Comparison of ENCODE assay signal across 8 cellular contexts in genomic region chr13:94362411-94362909, GRCh38.
DNase-seq lines count a peak whose midpoint lies in the region; ATAC-seq and TF ChIP-seq lines count a peak whose summit lies in the region.

No MANE protein-coding gene starts in this region.

- peaks cover 13% of the 10 kb centered on the region for H3K4me1 Mint-ChIP-seq in nephron

- H3K27me3 Mint-ChIP-seq in nephron (ENCODE audit: low read depth) = peaks cover 4% of the 10 kb centered on the region

- H3K9me3 ChIP-seq in OCI-LY7 (ENCODE audit: low read length) (no peaks in the 10 kb centered on the region), esophagus muscularis mucosa (no peaks in the 10 kb centered on the region), stomach (no peaks in the 10 kb centered on the region)

- no peaks in the 10 kb centered on the region for H3K4me1 ChIP-seq in OCI-LY7 (ENCODE audit: insufficient read depth, low read length, poor library complexity, severe bottlenecking)
- peaks cover 0 to 5% (median 0%) of the 10 kb centered on the region in 4 donors for H3K4me1 ChIP-seq in esophagus muscularis mucosa
- H3K4me1 ChIP-seq in stomach = peaks cover 0 to 6% (median 0%) of the 10 kb centered on the region in 4 donors

- peak overlapping the region; percentile 9 to 25 (median 16) for H3K27ac Mint-ChIP-seq in nephron

- POLR2A ChIA-PET in OCI-LY7 (lab: Charles Lee) = no interaction called here

- H3K36me3 ChIP-seq in OCI-LY7 (ENCODE audit: insufficient read depth, low read length) (no peaks in the 10 kb centered on the region), esophagus muscularis mucosa (no peaks in the 10 kb centered on the region), stomach (no peaks in the 10 kb centered on the region)

- H3K27me3 ChIP-seq in esophagus muscularis mucosa = no peaks in the 10 kb centered on the region
- no peaks in the 10 kb centered on the region for H3K27me3 ChIP-seq in stomach

- no peak for TF ChIP-seq POLR2A in esophagus muscularis mucosa (IDR thresholded peaks at IDR 0.05; ENCODE audit: low read depth)
- no peak for TF ChIP-seq POLR2A in stomach (IDR thresholded peaks at IDR 0.05)

- intact Hi-C loops in OCI-LY7 (cut with micrococcal nuclease; ENCODE audit: unreplicated experiment) (no loop called here), esophagus muscularis mucosa (cut with DNase I) (no loop called here), stomach (cut with DNase I; ENCODE audit: low total_unique reads) (no loop called here)

- no peak overlapping the region for H3K27ac ChIP-seq in OCI-LY7 (ENCODE audit: low read depth, low read length, poor library complexity, severe bottlenecking)
- no peak overlapping the region for H3K27ac ChIP-seq in esophagus muscularis mucosa (replicated peaks in 1 of 4)
- H3K27ac ChIP-seq in stomach = no peak overlapping the region

- peak; percentile 82 for DNase-seq in Daoy (ENCODE audit: low read depth)
- DNase-seq in HuH-7.5 (ENCODE audit: low spot score) = peak; percentile 33
- peak; percentile 59 for DNase-seq in OCI-LY7 (ENCODE audit: low spot score)
- DNase-seq in activated T-cell treated with anti-CD3 and anti-CD28 coated beads for 1 hour (ENCODE audit: low read depth) = peak; percentile 36
- DNase-seq in esophagus muscularis mucosa (ENCODE audit: extremely low spot score) = peak; percentile 89
- DNase-seq in stomach = peak; percentile 48

- no peaks in the 10 kb centered on the region for H3K9me3 Mint-ChIP-seq in nephron

- CTCF ChIA-PET in OCI-LY7 (lab: Charles Lee; ENCODE audit: unreplicated experiment) = no interaction called here

- peak; percentile 100 for ATAC-seq in GM21619 (IDR thresholded peaks at IDR 0.05; ENCODE audit: unreplicated experiment)

- peak; percentile 76 for TF ChIP-seq CTCF in OCI-LY7 (conservative IDR thresholded peaks at IDR 0.05; ENCODE audit: low read length)
- peak; percentile 75 to 86 (median 82) for TF ChIP-seq CTCF in esophagus muscularis mucosa (IDR thresholded peaks at IDR 0.05)
- TF ChIP-seq CTCF in nephron (IDR thresholded peaks at IDR 0.05; ENCODE audit: unreplicated experiment in 3 of 3) = peak; percentile 85 to 90 (median 87)
- peak in 5 of 7 experiments; percentile 60 to 89 (median 79) for TF ChIP-seq CTCF in stomach (IDR thresholded peaks at IDR 0.05)

- H3K4me3 Mint-ChIP-seq in nephron = no peak overlapping the region

- no peaks in the 10 kb centered on the region for H3K9me2 ChIP-seq in OCI-LY7 (ENCODE audit: insufficient read depth, low read length)

- peaks cover 4% of the 10 kb centered on the region for H3K36me3 Mint-ChIP-seq in nephron (ENCODE audit: low read depth)

- H2AFZ ChIP-seq in OCI-LY7 (ENCODE audit: low read length) = no peak overlapping the region

- 0% methylated on average over 3 of the region's 4 CpGs for WGBS in esophagus muscularis mucosa
- WGBS in stomach, 5 donors = 0 to 2% (median 1%) methylated on average over 4 of the region's 4 CpGs

- H4K20me1 ChIP-seq in OCI-LY7 (ENCODE audit: insufficient read depth, low read length) = no peaks in the 10 kb centered on the region

- TF ChIP-seq EP300 in esophagus muscularis mucosa (IDR thresholded peaks at IDR 0.05) (no peak), stomach (IDR thresholded peaks at IDR 0.05) (no peak)

- no peaks in the 10 kb centered on the region for H3K79me2 ChIP-seq in OCI-LY7 (ENCODE audit: insufficient read depth, low read depth, low read length)

- BruUV-seq in OCI-LY7 (replicated peaks; lab: Mats Ljungman, UMichigan) = no TSS peak

- no peak overlapping the region for H3K4me2 ChIP-seq in OCI-LY7 (ENCODE audit: low read length)

- no peak overlapping the region for H3K4me3 ChIP-seq in OCI-LY7 (ENCODE audit: low read depth, low read length, poor library complexity, severe bottlenecking)
- H3K4me3 ChIP-seq in esophagus muscularis mucosa = no peak overlapping the region
- H3K4me3 ChIP-seq in stomach = no peak overlapping the region

Comparison
In these comparisons a context has a peak if more than half of its experiments do, and no peak if none do; other contexts are left out.
1. DNase-seq: peak in every context shown above with its lines; median percentile 89 in esophagus muscularis mucosa; 82 in Daoy; 59 in OCI-LY7; 48 in stomach; 36 in activated T-cell treated with anti-CD3 and anti-CD28 coated beads for 1 hour; 33 in HuH-7.5.